In the genomic region with DNA sequence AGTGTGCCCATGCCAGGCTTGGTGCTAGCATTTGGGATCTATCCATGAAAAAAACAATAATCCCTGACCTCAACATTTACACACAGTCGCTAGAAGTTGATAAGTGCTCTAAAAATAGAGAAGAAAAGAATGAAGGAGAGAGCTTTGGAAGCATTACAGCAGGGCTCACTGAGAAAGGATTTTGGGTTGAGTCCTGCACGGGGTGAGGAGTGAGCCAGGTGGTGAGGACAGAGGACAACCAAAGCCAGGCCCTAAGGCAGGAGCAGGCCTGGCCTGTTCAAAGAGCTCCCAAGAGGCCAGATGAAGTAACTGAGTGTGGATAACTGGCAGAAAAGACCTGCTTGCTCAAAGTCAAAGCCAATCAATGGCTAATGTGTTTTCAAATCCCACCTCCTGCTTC, we compare ENCODE assay signal across 18 cellular contexts. TPM values are rescaled to one million over a fixed set of nuclear protein-coding genes. Genes with fewer than 3 reads are reported as not detected.
"Had no signal": no experiment of that assay in that cellular context is flagged by ENCODE, and none has a peak within 500 bp of the region (broad histone marks: within the 10 kb centered on the region; RNA-seq: fewer than 3 reads in every experiment).

No MANE protein-coding gene starts in this region.

- H2AFZ ChIP-seq: parathyroid adenoma had no signal

- H3K9me3 ChIP-seq: colonic mucosa, prostate gland, sigmoid colon, testis, tibial nerve had no signal

- H3K4me1 ChIP-seq: colonic mucosa, parathyroid adenoma, prostate gland, sigmoid colon, testis, tibial nerve had no signal

- FAIRE-seq: frontal cortex, keratinocyte had no signal

- H3K27ac ChIP-seq: colonic mucosa, parathyroid adenoma, prostate gland, sigmoid colon, skin epidermis, testis, tibial nerve had no signal

- H3K4me3 ChIP-seq: colonic mucosa, prostate gland, sigmoid colon, skin epidermis, testis, tibial nerve had no signal

- H3K79me2 ChIP-seq: parathyroid adenoma had no signal

- DNase-seq: colonic mucosa; effector CD4-positive, alpha-beta T cell; immature natural killer cell; naive thymus-derived CD4-positive, alpha-beta T cell; nephron progenitor cell; sigmoid colon; stimulated activated CD4-positive, alpha-beta T cell treated with anti-CD3 and anti-CD28 coated beads, Interleukin-2, amount 100 ng/mL, for 24 hours; stimulated activated CD4-positive, alpha-beta T cell treated with anti-CD3 and anti-CD28 coated beads, Interleukin-4, amount 100 ng/mL, for 4 hours; stimulated activated naive B cell treated with anti-CD40 and anti-IgM and Interleukin-4, amounts not matched to agents 10 μg/mL and 1 μg/mL and 100 μg/mL, for 72 hours; stimulated activated naive CD8-positive, alpha-beta T cell treated with anti-CD3 and anti-CD28 coated beads, Interleukin-15, amount 100 ng/mL, for 72 hours; testis had no signal

- H3K27me3 ChIP-seq: colonic mucosa, sigmoid colon, testis, tibial nerve had no signal

- H3K9ac ChIP-seq: parathyroid adenoma had no signal

- H3K36me3 ChIP-seq: colonic mucosa, prostate gland, sigmoid colon, tibial nerve had no signal

- ATAC-seq: naive thymus-derived CD4-positive, alpha-beta T cell; stimulated activated naive B cell treated with anti-CD40 and anti-IgM and Interleukin-4, amounts not matched to agents 10 μg/mL and 1 μg/mL and 100 μg/mL, for 72 hours; stimulated activated naive CD8-positive, alpha-beta T cell treated with anti-CD3 and anti-CD28 coated beads, Interleukin-15, amount 100 ng/mL, for 72 hours had no signal

RNA-seq across cellular contexts. Expression of a gene that starts 20.7 kb away (rescaled TPM):
- total RNA-seq: lung microvascular endothelial cell, tibial nerve had no signal
- polyA plus RNA-seq: keratinocyte; naive thymus-derived CD4-positive, alpha-beta T cell had no signal
